9 cellular contexts compared by ENCODE assay signal in the genomic region with DNA sequence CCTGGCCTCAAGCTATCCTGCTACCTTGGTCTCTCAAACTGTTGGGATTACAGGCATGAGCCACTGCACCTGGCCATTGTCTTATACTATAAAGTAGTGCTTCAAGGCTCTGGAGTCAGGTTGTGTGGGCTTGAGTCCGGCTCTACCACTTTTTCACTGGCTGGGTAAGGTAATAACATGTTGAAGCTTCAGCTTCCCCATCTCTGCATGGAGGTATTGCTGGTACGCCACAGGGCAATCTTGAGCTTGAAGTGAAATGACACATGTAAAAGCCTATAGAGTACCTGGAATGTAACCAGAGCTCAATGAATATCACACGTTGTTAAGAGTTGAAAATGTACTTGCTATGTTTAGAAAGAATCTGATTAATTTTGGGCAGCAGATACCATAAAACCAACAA.
"Had no signal": no experiment of that assay in that cellular context is flagged by ENCODE, and none has a peak within 500 bp of the region (broad histone marks: within the 10 kb centered on the region; RNA-seq: fewer than 3 reads in every experiment).

No MANE protein-coding gene starts in this region.

- ATAC-seq: GM23338, HCT116 had no signal

- H2AFZ ChIP-seq: GM23248, GM23338 had no signal

- H3K4me1 Mint-ChIP-seq: GM23338, H9 had no signal

- H3K4me2 ChIP-seq: GM23338 had no signal

- H3K27ac Mint-ChIP-seq: GM23338, H9, HFFc6 had no signal

- H3K4me1 ChIP-seq: HAP-1 had no signal

- H3K9ac ChIP-seq: GM23248 had no signal

- H3K27ac ChIP-seq: GM23248 had no signal

- H3K9me3 Mint-ChIP-seq: GM23338, H9, HFFc6 had no signal

- H3K9me3 ChIP-seq: HAP-1 had no signal

- H3K4me3 Mint-ChIP-seq: GM23338, H9, HFFc6 had no signal

- H3K4me3 ChIP-seq: GM23248, GM23338, HAP-1 had no signal

- H3K36me3 ChIP-seq: HAP-1 had no signal

- DNase-seq: GM23248, GOT3, H7, H9, HCEC 1CT, HFFc6 had no signal
